Comparison of ENCODE assay signal across 1 cellular context in the genomic region with DNA sequence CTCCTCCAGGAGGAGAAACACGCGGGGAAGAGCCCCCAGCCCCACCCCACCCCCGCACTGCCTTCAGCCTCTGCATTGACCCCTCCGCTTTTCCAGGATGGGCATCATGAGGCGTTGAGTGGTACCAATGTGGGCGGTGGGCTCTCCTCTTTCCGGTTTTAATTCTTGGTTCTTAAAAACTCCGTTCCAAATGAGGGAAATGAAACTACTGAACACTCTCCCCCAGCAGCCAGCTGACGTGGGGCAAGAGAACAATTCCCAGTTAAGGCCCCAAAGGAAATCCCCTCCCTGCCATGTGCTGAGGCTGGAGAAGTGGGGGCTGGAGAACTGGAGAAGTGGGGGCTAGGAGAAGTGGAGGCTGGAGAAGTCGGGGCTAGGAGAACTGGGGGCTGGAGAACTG.
TF ChIP-seq lines count a peak whose summit lies in the region.

No MANE protein-coding gene starts in this region.

TF ChIP-seq in GM12878, 131 proteins besides CTCF, POLR2A, EP300 and RAD21 (continued from another document and continues in another):
- TF ChIP-seq ZNF687 (IDR thresholded peaks at IDR 0.05) (no peak), JUND (IDR thresholded peaks at IDR 0.05; ENCODE audit: low read depth, low read length) (no peak), STAT3 (IDR thresholded peaks at IDR 0.05; ENCODE audit: low read depth, low read length) (no peak), PRDM15 (CRISPR knock-in tag; IDR thresholded peaks at IDR 0.05) (no peak), SMC3 (IDR thresholded peaks at IDR 0.05; ENCODE audit: borderline replicate concordance, low read length) (no peak), ZNF217 (IDR thresholded peaks at IDR 0.05) (no peak), CHD4 (IDR thresholded peaks at IDR 0.05) (no peak), RUNX3 (IDR thresholded peaks at IDR 0.05; ENCODE audit: low read length) (no peak), TCF7 (IDR thresholded peaks at IDR 0.05; ENCODE audit: borderline replicate concordance) (no peak), SMARCA5 (IDR thresholded peaks at IDR 0.05) (no peak), EGR1 (IDR thresholded peaks at IDR 0.05; ENCODE audit: borderline replicate concordance in 1 of 2, low read depth in 2 of 2, low read length in 2 of 2) (peak in 1 of 2 experiments; percentile 82; a peak in 2 of 3 replicates), IRF4 (IDR thresholded peaks at IDR 0.05; ENCODE audit: low read depth, low read length) (peak; percentile 61; the same call in 1 of the 2 replicates), SUPT20H (IDR thresholded peaks at IDR 0.05; ENCODE audit: borderline replicate concordance, control insufficient read depth, low read depth, low read length) (no peak), CHD2 (IDR thresholded peaks at IDR 0.05; ENCODE audit: borderline replicate concordance, low read depth, low read length) (peak; percentile 79; the same call in 1 of the 2 replicates), NFIC (IDR thresholded peaks at IDR 0.05; ENCODE audit: low read depth, low read length) (no peak), KAT2A (conservative IDR thresholded peaks at IDR 0.05; ENCODE audit: control insufficient read depth, low read depth, low read length) (no peak), DPF2 (IDR thresholded peaks at IDR 0.05) (peak; percentile 85), CHD1 (IDR thresholded peaks at IDR 0.05; ENCODE audit: low read depth, low read length) (no peak), RFX5 (IDR thresholded peaks at IDR 0.05; ENCODE audit: low read depth, low read length) (no peak), HDGF (IDR thresholded peaks at IDR 0.05) (no peak), RCOR1 (conservative IDR thresholded peaks at IDR 0.05; ENCODE audit: low read depth, low read length) (no peak), ELK1 (IDR thresholded peaks at IDR 0.05; ENCODE audit: low read depth, low read length) (no peak), BRCA1 (IDR thresholded peaks at IDR 0.05; ENCODE audit: low read depth, low read length) (no peak), BMI1 (IDR thresholded peaks at IDR 0.05; ENCODE audit: borderline replicate concordance) (no peak), NBN (IDR thresholded peaks at IDR 0.05) (no peak), ASH2L (IDR thresholded peaks at IDR 0.05; ENCODE audit: borderline replicate concordance, low read depth) (no peak), YBX1 (IDR thresholded peaks at IDR 0.05) (no peak), BCLAF1 (IDR thresholded peaks at IDR 0.05) (no peak), ESRRA (IDR thresholded peaks at IDR 0.05; ENCODE audit: low read length) (no peak), ZNF207 (IDR thresholded peaks at IDR 0.05; ENCODE audit: borderline replicate concordance) (no peak), NR2C1 (IDR thresholded peaks at IDR 0.05) (no peak), NR2F1 (conservative IDR thresholded peaks at IDR 0.05) (peak; percentile 54), RBBP5 (conservative IDR thresholded peaks at IDR 0.05) (no peak), TBL1XR1 (IDR thresholded peaks at IDR 0.05; ENCODE audit: low read depth, low read length) (peak; percentile 64; the same call in 1 of the 2 replicates), HDAC6 (IDR thresholded peaks at IDR 0.05; ENCODE audit: unreplicated experiment) (no peak), MTA2 (IDR thresholded peaks at IDR 0.05; ENCODE audit: low read depth) (peak; percentile 85)
- TF ChIP-seq, protein P1, sequence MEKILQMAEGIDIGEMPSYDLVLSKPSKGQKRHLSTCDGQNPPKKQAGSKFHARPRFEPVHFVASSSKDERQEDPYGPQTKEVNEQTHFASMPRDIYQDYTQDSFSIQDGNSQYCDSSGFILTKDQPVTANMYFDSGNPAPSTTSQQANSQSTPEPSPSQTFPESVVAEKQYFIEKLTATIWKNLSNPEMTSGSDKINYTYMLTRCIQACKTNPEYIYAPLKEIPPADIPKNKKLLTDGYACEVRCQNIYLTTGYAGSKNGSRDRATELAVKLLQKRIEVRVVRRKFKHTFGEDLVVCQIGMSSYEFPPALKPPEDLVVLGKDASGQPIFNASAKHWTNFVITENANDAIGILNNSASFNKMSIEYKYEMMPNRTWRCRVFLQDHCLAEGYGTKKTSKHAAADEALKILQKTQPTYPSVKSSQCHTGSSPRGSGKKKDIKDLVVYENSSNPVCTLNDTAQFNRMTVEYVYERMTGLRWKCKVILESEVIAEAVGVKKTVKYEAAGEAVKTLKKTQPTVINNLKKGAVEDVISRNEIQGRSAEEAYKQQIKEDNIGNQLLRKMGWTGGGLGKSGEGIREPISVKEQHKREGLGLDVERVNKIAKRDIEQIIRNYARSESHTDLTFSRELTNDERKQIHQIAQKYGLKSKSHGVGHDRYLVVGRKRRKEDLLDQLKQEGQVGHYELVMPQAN (conservative IDR thresholded peaks at IDR 0.05), result no peak
- TF ChIP-seq, protein P2, sequence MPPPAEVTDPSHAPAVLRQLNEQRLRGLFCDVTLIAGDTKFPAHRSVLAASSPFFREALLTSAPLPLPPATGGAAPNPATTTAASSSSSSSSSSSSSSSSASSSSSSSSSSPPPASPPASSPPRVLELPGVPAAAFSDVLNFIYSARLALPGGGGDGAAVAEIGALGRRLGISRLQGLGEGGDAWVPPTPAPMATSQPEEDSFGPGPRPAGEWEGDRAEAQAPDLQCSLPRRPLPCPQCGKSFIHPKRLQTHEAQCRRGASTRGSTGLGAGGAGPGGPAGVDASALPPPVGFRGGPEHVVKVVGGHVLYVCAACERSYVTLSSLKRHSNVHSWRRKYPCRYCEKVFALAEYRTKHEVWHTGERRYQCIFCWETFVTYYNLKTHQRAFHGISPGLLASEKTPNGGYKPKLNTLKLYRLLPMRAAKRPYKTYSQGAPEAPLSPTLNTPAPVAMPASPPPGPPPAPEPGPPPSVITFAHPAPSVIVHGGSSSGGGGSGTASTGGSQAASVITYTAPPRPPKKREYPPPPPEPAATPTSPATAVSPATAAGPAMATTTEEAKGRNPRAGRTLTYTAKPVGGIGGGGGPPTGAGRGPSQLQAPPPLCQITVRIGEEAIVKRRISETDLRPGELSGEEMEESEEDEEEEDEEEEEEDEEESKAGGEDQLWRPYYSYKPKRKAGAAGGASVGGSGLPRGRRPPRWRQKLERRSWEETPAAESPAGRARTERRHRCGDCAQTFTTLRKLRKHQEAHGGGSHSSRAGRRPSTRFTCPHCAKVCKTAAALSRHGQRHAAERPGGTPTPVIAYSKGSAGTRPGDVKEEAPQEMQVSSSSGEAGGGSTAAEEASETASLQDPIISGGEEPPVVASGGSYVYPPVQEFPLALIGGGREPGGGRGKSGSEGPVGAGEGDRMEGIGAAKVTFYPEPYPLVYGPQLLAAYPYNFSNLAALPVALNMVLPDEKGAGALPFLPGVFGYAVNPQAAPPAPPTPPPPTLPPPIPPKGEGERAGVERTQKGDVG (CRISPR knock-in tag; IDR thresholded peaks at IDR 0.05), result no peak
- TF ChIP-seq, protein P3, sequence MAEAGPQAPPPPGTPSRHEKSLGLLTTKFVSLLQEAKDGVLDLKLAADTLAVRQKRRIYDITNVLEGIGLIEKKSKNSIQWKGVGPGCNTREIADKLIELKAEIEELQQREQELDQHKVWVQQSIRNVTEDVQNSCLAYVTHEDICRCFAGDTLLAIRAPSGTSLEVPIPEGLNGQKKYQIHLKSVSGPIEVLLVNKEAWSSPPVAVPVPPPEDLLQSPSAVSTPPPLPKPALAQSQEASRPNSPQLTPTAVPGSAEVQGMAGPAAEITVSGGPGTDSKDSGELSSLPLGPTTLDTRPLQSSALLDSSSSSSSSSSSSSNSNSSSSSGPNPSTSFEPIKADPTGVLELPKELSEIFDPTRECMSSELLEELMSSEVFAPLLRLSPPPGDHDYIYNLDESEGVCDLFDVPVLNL (IDR thresholded peaks at IDR 0.05; ENCODE audit: low read depth, low read length), result no peak
